8 cellular contexts compared by ENCODE assay signal in genomic region chr4:41256740-41257256, GRCh38. TPM values are rescaled to one million over a fixed set of nuclear protein-coding genes. Genes with fewer than 3 reads are reported as not detected.
DNase-seq lines count a peak whose midpoint lies in the region; ATAC-seq and TF ChIP-seq lines count a peak whose summit lies in the region.

Gene UCHL1, plus strand, starts transcription at chr4:41256928. Its CDS starts 49 bp downstream, at chr4:41256977.

- DNase-seq in COR-L47 (lab: John Stamatoyannopoulos, UW) = peak; percentile 95
- peak; percentile 58 for DNase-seq in LHCN-M2 (ENCODE audit: low read depth)
- DNase-seq in SK-N-MC (ENCODE audit: low read depth, low spot score) = peak; percentile 78
- DNase-seq in lower lobe of right lung = no peak
- peak in 43 of 49 donors; percentile 5 to 85 (median 41) for DNase-seq in substantia nigra (lab: John Stamatoyannopoulos, UW)

- H3K9me3 ChIP-seq in SK-N-MC (ENCODE audit: low read depth, low read length) (no peaks in the 10 kb centered on the region), endocrine pancreas (ENCODE audit: control insufficient read depth, low read length) (no peaks in the 10 kb centered on the region), lower lobe of right lung (no peaks in the 10 kb centered on the region)

- ATAC-seq in GM19455 (IDR thresholded peaks at IDR 0.05; ENCODE audit: unreplicated experiment) (peak; percentile 65), lower lobe of right lung (peak; percentile 45 to 52), HG02970 (IDR thresholded peaks at IDR 0.05; ENCODE audit: low FRiP score, unreplicated experiment) (no peak)

- peak within 1 kb of the TSS; percentile 92 for H3K4me3 ChIP-seq in SK-N-MC
- H3K4me3 ChIP-seq in endocrine pancreas (ENCODE audit: control insufficient read depth, insufficient read depth, low read length) = peak within 1 kb of the TSS; percentile 91
- H3K4me3 ChIP-seq in lower lobe of right lung = peak within 1 kb of the TSS; percentile 56

- H3K4me1 ChIP-seq in endocrine pancreas (ENCODE audit: control insufficient read depth, insufficient read depth, low read length) = peaks cover 7% of the 10 kb centered on the region
- H3K4me1 ChIP-seq in lower lobe of right lung = peaks cover 16% of the 10 kb centered on the region

- H3K27ac ChIP-seq in SK-N-MC = peak within 1 kb of the TSS; percentile 89
- no peak within 1 kb of the TSS for H3K27ac ChIP-seq in lower lobe of right lung
- H3K27ac ChIP-seq in substantia nigra (ENCODE audit: low read depth, low read length, poor library complexity, severe bottlenecking) = peak within 1 kb of the TSS; percentile 49

- H3K9ac ChIP-seq in SK-N-MC (ENCODE audit: insufficient read length) = peak within 1 kb of the TSS; percentile 96
- peak within 1 kb of the TSS; percentile 90 for H3K9ac ChIP-seq in endocrine pancreas (ENCODE audit: control insufficient read depth, insufficient read depth, low read length)

- H3K27me3 ChIP-seq in endocrine pancreas (ENCODE audit: control insufficient read depth, insufficient read depth, low read length) = no peaks in the 10 kb centered on the region
- H3K27me3 ChIP-seq in lower lobe of right lung (ENCODE audit: low read depth) = peaks cover 45% of the 10 kb centered on the region

- intact Hi-C loops in lower lobe of right lung (cut with DNase I) = no loop called here

- TF ChIP-seq CTCF in lower lobe of right lung (IDR thresholded peaks at IDR 0.05) = no peak

- H3K36me3 ChIP-seq in SK-N-MC (ENCODE audit: insufficient read depth, low read length) (peaks cover 42% of the 10 kb centered on the region), endocrine pancreas (ENCODE audit: control insufficient read depth, insufficient read depth, low read length) (no peaks in the 10 kb centered on the region), lower lobe of right lung (no peaks in the 10 kb centered on the region)

RNA-seq across cellular contexts. Expression of gene UCHL1, which starts in this region (rescaled TPM):
- total RNA-seq in LHCN-M2 (2014; rRNA removed) = 222 and 281 TPM in 2 replicates
- 306 TPM for polyA plus RNA-seq in LHCN-M2 (2012)
- 8.4 TPM for total RNA-seq in lower lobe of right lung

Comparison
In these comparisons a context has a peak if more than half of its experiments do, and no peak if none do; other contexts are left out.
1. RNA of gene UCHL1 (total RNA-seq): 222 to 281 TPM in LHCN-M2; 8.4 TPM in lower lobe of right lung (single experiment); every median in the first group is over 10 times any median in the second.
2. Peak in every context shown above with its lines, with median percentiles within 50 percentile points of each other: H3K4me3 ChIP-seq.